Comparison of ENCODE assay signal across 26 cellular contexts in genomic region chr2:178101321-178102079, GRCh38. TPM values are rescaled to one million over a fixed set of nuclear protein-coding genes. Genes with fewer than 3 reads are reported as not detected.
A peak's percentile ranks its signal among the peaks of the same experiment; 100 is the strongest.
DNase-seq lines count a peak whose midpoint lies in the region; ATAC-seq, FAIRE-seq and TF ChIP-seq lines count a peak whose summit lies in the region.
"Had no signal": no experiment of that assay in that cellular context is flagged by ENCODE, and none has a peak within 500 bp of the region (broad histone marks: within the 10 kb centered on the region; RNA-seq: fewer than 3 reads in every experiment).

No MANE protein-coding gene starts in this region.

- H3K4me1 ChIP-seq in IMR-90 (ENCODE audit: control insufficient read depth, insufficient read depth, low read length) (no peaks in the 10 kb centered on the region), K562 (replicated peaks in 1 of 2; ENCODE audit: control insufficient read depth in 2 of 2, insufficient read depth in 2 of 2, low read length in 2 of 2) (no peaks in the 10 kb centered on the region)
- H3K4me1 ChIP-seq: esophagus muscularis mucosa, parathyroid adenoma had no signal

- no peaks in the 10 kb centered on the region for H3K79me2 ChIP-seq in K562 (ENCODE audit: control insufficient read depth, insufficient read depth, low read length)
- H3K79me2 ChIP-seq: parathyroid adenoma had no signal

- POLR2A ChIA-PET in IMR-90 (lab: Charles Lee; ENCODE audit: unreplicated experiment) = no interaction called here
- POLR2A ChIA-PET in K562 (lab: Yijun Ruan, JAX) = interaction anchor here (0.6 to 1.8 kb wide), 4 partner anchors 10 to 38 kb away, joined by 3 to 8 read pairs (median 4); no protein-coding TSS in a partner anchor

- no peak overlapping the region for H2BK15ac ChIP-seq in IMR-90 (ENCODE audit: low read depth, low read length)

- H2AFZ ChIP-seq in IMR-90 (replicated peaks; ENCODE audit: low read length, poor library complexity) (no peak overlapping the region), K562 (ENCODE audit: low read depth, low read length) (peak overlapping the region; percentile 41; the same call in 1 of the 2 replicates)
- H2AFZ ChIP-seq: parathyroid adenoma had no signal

- no peak overlapping the region for H2BK5ac ChIP-seq in IMR-90 (ENCODE audit: low read depth, low read length, poor library complexity, severe bottlenecking)

- H3K23ac ChIP-seq in IMR-90 (ENCODE audit: low read depth, low read length) = no peak overlapping the region

- H3K9me3 ChIP-seq in IMR-90 (ENCODE audit: control insufficient read depth, insufficient read depth, low read length) (no peaks in the 10 kb centered on the region), K562 (replicated peaks; ENCODE audit: control insufficient read depth, insufficient read depth, low read depth, low read length) (no peaks in the 10 kb centered on the region)
- H3K9me3 ChIP-seq: esophagus muscularis mucosa, SK-N-SH, thoracic aorta had no signal

- intact Hi-C loops in IMR-90 (cut with micrococcal nuclease) (no loop called here), K562 (cut with micrococcal nuclease) (loop anchor here (5.0 kb wide), 1 partner anchor 194 kb away; no protein-coding TSS in a partner anchor)

- no TSS peak for BruUV-seq in IMR-90 (replicated peaks; lab: Mats Ljungman, UMichigan)
- no TSS peak for BruUV-seq in K562 (replicated peaks; lab: Mats Ljungman, UMichigan)

- peak; percentile 80 for FAIRE-seq in K562 (lab: Jason Lieb, UNC)
- FAIRE-seq: GM18507 had no signal

- no peak overlapping the region for H3K14ac ChIP-seq in IMR-90 (replicated peaks; ENCODE audit: low read depth, low read length)

- TF ChIP-seq POLR2A in IMR-90 (IDR thresholded peaks at IDR 0.05; ENCODE audit: low read depth, low read length) (no peak), K562 (conservative IDR thresholded peaks at IDR 0.05) (no peak)

- no peaks in the 10 kb centered on the region for H3K9me1 ChIP-seq in IMR-90 (ENCODE audit: insufficient read depth, low read length)
- H3K9me1 ChIP-seq in K562 (ENCODE audit: control insufficient read depth, insufficient read depth, low read length) = no peaks in the 10 kb centered on the region

- H2BK20ac ChIP-seq in IMR-90 (ENCODE audit: low read depth, low read length) = no peak overlapping the region

- H3K27ac ChIP-seq in IMR-90 (ENCODE audit: insufficient read depth, low read length) = no peak overlapping the region
- H3K27ac ChIP-seq in K562 (ENCODE audit: extremely low read depth, low read depth, low read length) = no peak overlapping the region
- H3K27ac ChIP-seq: esophagus muscularis mucosa, parathyroid adenoma, thoracic aorta had no signal

- no peak overlapping the region for H4K5ac ChIP-seq in IMR-90 (ENCODE audit: low read depth, low read length)

- H3K9ac ChIP-seq in IMR-90 (ENCODE audit: low read depth, low read length) (no peak overlapping the region), K562 (ENCODE audit: insufficient read depth in 1 of 2, low read depth in 2 of 2, low read length in 2 of 2) (no peak overlapping the region)
- H3K9ac ChIP-seq: parathyroid adenoma, SK-N-SH had no signal

- H3K27me3 ChIP-seq in IMR-90 (ENCODE audit: control insufficient read depth, insufficient read depth, low read length) = no peaks in the 10 kb centered on the region
- no peaks in the 10 kb centered on the region for H3K27me3 ChIP-seq in K562 (ENCODE audit: control insufficient read depth in 2 of 2, insufficient read depth in 2 of 2, low read length in 2 of 2)
- H3K27me3 ChIP-seq in H7 (ENCODE audit: control insufficient read depth, insufficient read depth, low read length) = no peaks in the 10 kb centered on the region
- H3K27me3 ChIP-seq: esophagus muscularis mucosa had no signal

- no peak for TF ChIP-seq EP300 in K562 (IDR thresholded peaks at IDR 0.05; ENCODE audit: low read length)

- no peak overlapping the region for H3K4ac ChIP-seq in IMR-90 (ENCODE audit: low read depth, low read length)

- 80% methylated on average over 1 of the region's 3 CpGs; no CpG with 5 or more reads in 1 of the 2 experiments for WGBS in IMR-90 (ENCODE audit: extremely low coverage in 2 of 2, insufficient read length in 1 of 2), 2 experiments
- 57% methylated on average over 3 of the region's 3 CpGs for WGBS in K562 (ENCODE audit: insufficient coverage, low coverage, missing lambda C conversion rate)

- H3K4me3 ChIP-seq in IMR-90 (ENCODE audit: insufficient read depth, low read depth, low read length) (no peak overlapping the region), K562 (no peak overlapping the region), H7 (ENCODE audit: insufficient read depth, low read depth, low read length) (no peak overlapping the region)
- H3K4me3 ChIP-seq: esophagus muscularis mucosa, thoracic aorta had no signal

- no peaks in the 10 kb centered on the region for H3K36me3 ChIP-seq in IMR-90 (ENCODE audit: control insufficient read depth, insufficient read depth, low read length)
- H3K36me3 ChIP-seq in K562 (ENCODE audit: control insufficient read depth, insufficient read depth, low read length) = no peaks in the 10 kb centered on the region
- no peaks in the 10 kb centered on the region for H3K36me3 ChIP-seq in H7 (replicated peaks; ENCODE audit: control insufficient read depth, insufficient read depth, low read length)
- H3K36me3 ChIP-seq: esophagus muscularis mucosa, thoracic aorta had no signal

- DNase-seq in COLO829 (ENCODE audit: low spot score) (peak; percentile 66), IMR-90 (peak; percentile 1), K562 (ENCODE audit: extremely low read depth in 1 of 4, low spot score in 3 of 4) (peak in 3 of 4 experiments; percentile 17 to 48 (median 34)), islet precursor cell (peak; percentile 55), NCI-H2171 treated with DMSO at 0.1 percent for 48 hours (lab: John Stamatoyannopoulos, UW) (no peak), H7 (no peak)
- no peak for DNase-seq in effector CD8-positive, alpha-beta T cell (lab: John Stamatoyannopoulos, UW)
- DNase-seq: activated CD4-positive, alpha-beta memory T cell treated with anti-CD3 and anti-CD28 coated beads for 36 hours; activated naive CD4-positive, alpha-beta T cell; activated T-cell treated with anti-CD3 and anti-CD28 coated beads for 4 hours; amygdala; CD4-positive, alpha-beta T cell; glutamatergic neuron; NCI-H1048; NCI-H1930; NCI-H226; SK-N-SH had no signal

- no peak overlapping the region for H3K18ac ChIP-seq in IMR-90 (ENCODE audit: low read depth, low read length)

- H4K91ac ChIP-seq in IMR-90 (ENCODE audit: insufficient read depth, low read depth, low read length) = no peak overlapping the region

- dilution Hi-C loops in IMR-90 (cut with HindIII; ENCODE audit: low sequenced_read_pairs, unreplicated experiment) = no loop called here

- TF ChIP-seq RAD21 in IMR-90 (IDR thresholded peaks at IDR 0.05; ENCODE audit: low read length) (no peak), K562 (CRISPR knock-in tag; conservative IDR thresholded peaks at IDR 0.05 in 1 of 2, IDR thresholded peaks at IDR 0.05 in 1 of 2) (no peak)

- H2BK120ac ChIP-seq in IMR-90 (ENCODE audit: low read depth, low read length) = no peak overlapping the region

- no peak overlapping the region for H3K4me2 ChIP-seq in IMR-90 (ENCODE audit: low read depth, low read length)
- H3K4me2 ChIP-seq in K562 (ENCODE audit: insufficient read depth, low read length) = no peak overlapping the region
- H3K4me2 ChIP-seq: SK-N-SH had no signal

- no peak for ATAC-seq in IMR-90 (ENCODE audit: low read depth)
- ATAC-seq in K562 = peak; percentile 82
- ATAC-seq in HG03565 (IDR thresholded peaks at IDR 0.05; ENCODE audit: unreplicated experiment) = no peak
- ATAC-seq: natural killer cell treated with Interleukin-12 subunit alpha and Interleukin-12 subunit beta and Interleukin-15 and Interleukin-18, amount 100 ng/mL, for 72 hours; Panc1; stimulated activated effector memory CD8-positive, alpha-beta T cell treated with anti-CD3 and anti-CD28 coated beads, Interleukin-12 subunit alpha, Interleukin-12 subunit beta, amount 100 ng/mL, for 72 hours; WTC11 had no signal

- no peaks in the 10 kb centered on the region for H4K20me1 ChIP-seq in IMR-90 (ENCODE audit: insufficient read depth, low read length)
- H4K20me1 ChIP-seq in K562 (replicated peaks; ENCODE audit: control insufficient read depth, insufficient read depth, low read length) = no peaks in the 10 kb centered on the region

- H2AK9ac ChIP-seq in IMR-90 (replicated peaks; ENCODE audit: low read depth, low read length, poor library complexity) = no peak overlapping the region

- TF ChIP-seq CTCF in IMR-90 (conservative IDR thresholded peaks at IDR 0.05; ENCODE audit: low read depth, low read length) = no peak
- no peak for TF ChIP-seq CTCF in K562 (IDR thresholded peaks at IDR 0.05 in 2 of 3, conservative IDR thresholded peaks at IDR 0.05 in 1 of 3; ENCODE audit: insufficient read depth in 2 of 3, low read depth in 1 of 3, low read length in 3 of 3)

- no peak overlapping the region for H2AK5ac ChIP-seq in IMR-90 (ENCODE audit: low read depth, low read length)

- H3K79me1 ChIP-seq in IMR-90 (ENCODE audit: low read depth in 1 of 2, low read length in 2 of 2) = no peaks in the 10 kb centered on the region

- in situ Hi-C loops in IMR-90 (cut with MboI; ENCODE audit: low sequenced_read_pairs) = no loop called here
- in situ Hi-C loops in K562 (cut with MboI) = no loop called here

- H3K56ac ChIP-seq in IMR-90 (ENCODE audit: extremely low read depth, insufficient read depth, low read length) = no peak overlapping the region

- CTCF ChIA-PET in IMR-90 (lab: Yijun Ruan, JAX) (interaction anchor here (0.8 to 1.6 kb wide), 4 partner anchors 11 to 313 kb away, joined by 3 to 4 read pairs (median 3); no protein-coding TSS in a partner anchor), K562 (lab: Yijun Ruan, JAX; ENCODE audit: low intra/inter-chr PET ratio) (no interaction called here)

- no peak overlapping the region for H4K8ac ChIP-seq in IMR-90 (ENCODE audit: low read depth in 2 of 2, low read length in 2 of 2)

RNA-seq across cellular contexts. Expression of gene RBM45, which starts 10.7 kb away (rescaled TPM):
- 17.9 and 18.1 TPM in 2 replicates for total RNA-seq in IMR-90 (2012; rRNA removed)
- polyA plus RNA-seq in IMR-90 (2012; rRNA removed) = 8.6 and 10.3 TPM in 2 replicates
- 2.5 and 6.5 TPM in 2 replicates for polyA plus RNA-seq in IMR-90 (2012; cell fraction: cytosol; rRNA removed)
- 7.7 and 10.6 TPM in 2 replicates for polyA plus RNA-seq in IMR-90 (2012; cell fraction: nucleus; rRNA removed; ENCODE audit: low replicate concordance)
- total RNA-seq in K562 (2011; cell fraction: chromatin; rRNA removed; ENCODE audit: low replicate concordance) = 10.8 and 27.2 TPM in 2 replicates
- total RNA-seq in K562 (2011; cell fraction: nucleolus; rRNA removed) = 6.3 and 8.6 TPM in 2 replicates
- total RNA-seq in K562 (2011; cell fraction: nucleoplasm; rRNA removed) = 8.9 and 11.3 TPM in 2 replicates
- 14.7 and 15.0 TPM in 2 replicates for total RNA-seq in K562 (2014; rRNA removed)
- 20.8 and 24.4 TPM in 2 replicates for total RNA-seq in K562 (2014; rRNA removed; fragmentation: Illumina TruSeq; extraction: Trizol)
- total RNA-seq in K562 (2015; rRNA removed; fragmentation: Illumina TruSeq; extraction: Trizol) = 21.0 and 22.0 TPM in 2 replicates
- total RNA-seq in K562 (2021) = 13.1 and 16.8 TPM in 2 replicates
- 13.1 and 17.9 TPM in 2 replicates for polyA plus RNA-seq in K562 (2011; rRNA removed)
- 3.9 and 4.2 TPM in 2 replicates for polyA plus RNA-seq in K562 (2011; cell fraction: cytosol; rRNA removed)
- 10.7 and 11.5 TPM in 2 replicates for polyA plus RNA-seq in K562 (2011; cell fraction: nucleus; rRNA removed)
- 12.6 and 14.6 TPM in 2 replicates for polyA plus RNA-seq in K562 (2012)
- polyA plus RNA-seq in K562 (2014; fragmentation: Illumina TruSeq; extraction: Trizol) = 12.5 and 15.0 TPM in 2 replicates
- 1 to 10 TPM; 6.7 to 9.9 TPM for polyA plus RNA-seq in K562 (2014; fragmentation: Nextera tagmentation; extraction: Ambion mirVana)
- 16.2 and 19.9 TPM in 2 replicates for polyA plus RNA-seq in K562 (2014; rRNA removed)
- polyA minus RNA-seq in K562 (2011; rRNA and poly(A)+ RNA removed) = 10.7 TPM in 2 replicates
- 3.2 and 3.9 TPM in 2 replicates for polyA minus RNA-seq in K562 (2011; cell fraction: cytosol; rRNA and poly(A)+ RNA removed)
- polyA minus RNA-seq in K562 (2011; cell fraction: nucleus; rRNA and poly(A)+ RNA removed) = 15.6 and 20.0 TPM in 2 replicates
- total RNA-seq in H7 (2014; rRNA removed; shearing (Covaris generic)) = 11.3 and 12.9 TPM in 2 replicates

RNA-seq across cellular contexts. Expression of gene PDE11A, which starts 28.9 kb away (rescaled TPM):
- total RNA-seq in IMR-90 (2012; rRNA removed) (0.56 and 0.72 TPM in 2 replicates), K562 (2014; rRNA removed) (5.4 and 5.6 TPM in 2 replicates), K562 (2014; rRNA removed; fragmentation: Illumina TruSeq; extraction: Trizol) (7.8 and 8.7 TPM in 2 replicates), K562 (2015; rRNA removed; fragmentation: Illumina TruSeq; extraction: Trizol) (21.3 and 22.1 TPM in 2 replicates), K562 (2021) (5.7 and 6.0 TPM in 2 replicates)
- polyA plus RNA-seq in IMR-90 (2012; rRNA removed) (0.20 and 0.21 TPM in 2 replicates), K562 (2011; rRNA removed) (0.80 and 8.9 TPM in 2 replicates), K562 (2014; fragmentation: Illumina TruSeq; extraction: Trizol) (5.1 and 6.2 TPM in 2 replicates), K562 (2014; fragmentation: Nextera tagmentation; extraction: Ambion mirVana) (1 to 10 TPM; 3.2 to 3.9 TPM), K562 (2014; rRNA removed) (4.5 TPM in 2 replicates)
- 0.05 and 0.13 TPM in 2 replicates for polyA plus RNA-seq in IMR-90 (2012; cell fraction: cytosol; rRNA removed)
- 0.03 and 0.31 TPM in 2 replicates for polyA plus RNA-seq in IMR-90 (2012; cell fraction: nucleus; rRNA removed; ENCODE audit: low replicate concordance)
- total RNA-seq in K562 (2011; cell fraction: chromatin; rRNA removed; ENCODE audit: low replicate concordance) = 5.8 and 6.3 TPM in 2 replicates
- 3.3 and 3.5 TPM in 2 replicates for total RNA-seq in K562 (2011; cell fraction: nucleolus; rRNA removed)
- total RNA-seq in K562 (2011; cell fraction: nucleoplasm; rRNA removed) = 3.0 and 4.0 TPM in 2 replicates
- polyA plus RNA-seq in K562 (2011; cell fraction: cytosol; rRNA removed) = 0.52 and 5.2 TPM in 2 replicates
- 1.1 and 10.5 TPM in 2 replicates for polyA plus RNA-seq in K562 (2011; cell fraction: nucleus; rRNA removed)
- 6.9 and 15.2 TPM in 2 replicates for polyA plus RNA-seq in K562 (2012)
- 1.0 and 19.7 TPM in 2 replicates for polyA minus RNA-seq in K562 (2011; rRNA and poly(A)+ RNA removed)
- 1.1 and 4.9 TPM in 2 replicates for polyA minus RNA-seq in K562 (2011; cell fraction: cytosol; rRNA and poly(A)+ RNA removed)
- polyA minus RNA-seq in K562 (2011; cell fraction: nucleus; rRNA and poly(A)+ RNA removed) = 1.1 and 4.3 TPM in 2 replicates
- 0.18 and 1.2 TPM in 2 replicates for total RNA-seq in H7 (2014; rRNA removed; shearing (Covaris generic))
- total RNA-seq: activated CD4-positive, alpha-beta memory T cell treated with anti-CD3 and anti-CD28 coated beads for 36 hours; CD4-positive, alpha-beta T cell; natural killer cell treated with Interleukin-12 subunit alpha and Interleukin-12 subunit beta and Interleukin-15 and Interleukin-18, amount 100 ng/mL, for 72 hours had no signal

Comparison
In these comparisons a context has a peak if more than half of its experiments do, and no peak if none do; other contexts are left out.
1. DNase-seq: peak in COLO829 (single experiment), IMR-90 (single experiment), K562 (3 of 4) and islet precursor cell (single experiment); none in NCI-H2171 treated with DMSO at 0.1 percent for 48 hours (single experiment), H7 (single experiment) and effector CD8-positive, alpha-beta T cell (single experiment).